2 cellular contexts compared by ENCODE assay signal in the genomic region with DNA sequence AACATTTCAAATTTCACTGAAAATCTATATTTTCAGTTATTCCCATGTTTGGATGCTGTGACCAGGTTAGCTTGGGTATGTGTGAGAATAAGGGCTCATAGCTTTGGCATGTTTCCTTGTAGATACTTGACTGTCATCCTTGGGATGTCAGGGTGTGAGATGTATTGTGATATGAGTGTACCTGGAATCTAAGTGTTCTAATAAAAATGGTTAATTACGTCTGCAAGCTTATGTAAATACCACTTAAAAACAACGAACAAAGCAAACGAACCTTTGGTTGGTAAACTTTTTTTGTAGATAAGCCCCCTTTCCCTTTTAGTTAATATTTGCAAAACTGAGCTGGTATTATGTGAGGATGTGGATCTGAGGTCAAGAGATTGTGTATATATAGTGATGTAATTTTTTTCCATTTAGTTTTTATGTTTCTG.
TF ChIP-seq lines count a peak whose summit lies in the region.

No MANE protein-coding gene starts in this region.

TF ChIP-seq in K562, 482 proteins besides CTCF, POLR2A, EP300 and RAD21 (continues in another document):
- TF ChIP-seq ZFPM2 (CRISPR knock-in tag; IDR thresholded peaks at IDR 0.05) (no peak), SMARCA5 (IDR thresholded peaks at IDR 0.05) (no peak), MYBL2 (IDR thresholded peaks at IDR 0.05; ENCODE audit: low read depth) (no peak), MYBL2 (CRISPR knock-in tag; IDR thresholded peaks at IDR 0.05; ENCODE audit: borderline replicate concordance) (no peak)
- TF ChIP-seq, protein P1, sequence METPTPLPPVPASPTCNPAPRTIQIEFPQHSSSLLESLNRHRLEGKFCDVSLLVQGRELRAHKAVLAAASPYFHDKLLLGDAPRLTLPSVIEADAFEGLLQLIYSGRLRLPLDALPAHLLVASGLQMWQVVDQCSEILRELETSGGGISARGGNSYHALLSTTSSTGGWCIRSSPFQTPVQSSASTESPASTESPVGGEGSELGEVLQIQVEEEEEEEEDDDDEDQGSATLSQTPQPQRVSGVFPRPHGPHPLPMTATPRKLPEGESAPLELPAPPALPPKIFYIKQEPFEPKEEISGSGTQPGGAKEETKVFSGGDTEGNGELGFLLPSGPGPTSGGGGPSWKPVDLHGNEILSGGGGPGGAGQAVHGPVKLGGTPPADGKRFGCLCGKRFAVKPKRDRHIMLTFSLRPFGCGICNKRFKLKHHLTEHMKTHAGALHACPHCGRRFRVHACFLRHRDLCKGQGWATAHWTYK (CRISPR knock-in tag; IDR thresholded peaks at IDR 0.05): no peak
- TF ChIP-seq, protein P2, sequence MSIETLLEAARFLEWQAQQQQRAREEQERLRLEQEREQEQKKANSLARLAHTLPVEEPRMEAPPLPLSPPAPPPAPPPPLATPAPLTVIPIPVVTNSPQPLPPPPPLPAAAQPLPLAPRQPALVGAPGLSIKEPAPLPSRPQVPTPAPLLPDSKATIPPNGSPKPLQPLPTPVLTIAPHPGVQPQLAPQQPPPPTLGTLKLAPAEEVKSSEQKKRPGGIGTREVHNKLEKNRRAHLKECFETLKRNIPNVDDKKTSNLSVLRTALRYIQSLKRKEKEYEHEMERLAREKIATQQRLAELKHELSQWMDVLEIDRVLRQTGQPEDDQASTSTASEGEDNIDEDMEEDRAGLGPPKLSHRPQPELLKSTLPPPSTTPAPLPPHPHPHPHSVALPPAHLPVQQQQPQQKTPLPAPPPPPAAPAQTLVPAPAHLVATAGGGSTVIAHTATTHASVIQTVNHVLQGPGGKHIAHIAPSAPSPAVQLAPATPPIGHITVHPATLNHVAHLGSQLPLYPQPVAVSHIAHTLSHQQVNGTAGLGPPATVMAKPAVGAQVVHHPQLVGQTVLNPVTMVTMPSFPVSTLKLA (conservative IDR thresholded peaks at IDR 0.05): 0 out of 4 replicates have a peak, but pooled peaks of 1 of the 2 experiments have one; percentile 17
- TF ChIP-seq, protein P3, sequence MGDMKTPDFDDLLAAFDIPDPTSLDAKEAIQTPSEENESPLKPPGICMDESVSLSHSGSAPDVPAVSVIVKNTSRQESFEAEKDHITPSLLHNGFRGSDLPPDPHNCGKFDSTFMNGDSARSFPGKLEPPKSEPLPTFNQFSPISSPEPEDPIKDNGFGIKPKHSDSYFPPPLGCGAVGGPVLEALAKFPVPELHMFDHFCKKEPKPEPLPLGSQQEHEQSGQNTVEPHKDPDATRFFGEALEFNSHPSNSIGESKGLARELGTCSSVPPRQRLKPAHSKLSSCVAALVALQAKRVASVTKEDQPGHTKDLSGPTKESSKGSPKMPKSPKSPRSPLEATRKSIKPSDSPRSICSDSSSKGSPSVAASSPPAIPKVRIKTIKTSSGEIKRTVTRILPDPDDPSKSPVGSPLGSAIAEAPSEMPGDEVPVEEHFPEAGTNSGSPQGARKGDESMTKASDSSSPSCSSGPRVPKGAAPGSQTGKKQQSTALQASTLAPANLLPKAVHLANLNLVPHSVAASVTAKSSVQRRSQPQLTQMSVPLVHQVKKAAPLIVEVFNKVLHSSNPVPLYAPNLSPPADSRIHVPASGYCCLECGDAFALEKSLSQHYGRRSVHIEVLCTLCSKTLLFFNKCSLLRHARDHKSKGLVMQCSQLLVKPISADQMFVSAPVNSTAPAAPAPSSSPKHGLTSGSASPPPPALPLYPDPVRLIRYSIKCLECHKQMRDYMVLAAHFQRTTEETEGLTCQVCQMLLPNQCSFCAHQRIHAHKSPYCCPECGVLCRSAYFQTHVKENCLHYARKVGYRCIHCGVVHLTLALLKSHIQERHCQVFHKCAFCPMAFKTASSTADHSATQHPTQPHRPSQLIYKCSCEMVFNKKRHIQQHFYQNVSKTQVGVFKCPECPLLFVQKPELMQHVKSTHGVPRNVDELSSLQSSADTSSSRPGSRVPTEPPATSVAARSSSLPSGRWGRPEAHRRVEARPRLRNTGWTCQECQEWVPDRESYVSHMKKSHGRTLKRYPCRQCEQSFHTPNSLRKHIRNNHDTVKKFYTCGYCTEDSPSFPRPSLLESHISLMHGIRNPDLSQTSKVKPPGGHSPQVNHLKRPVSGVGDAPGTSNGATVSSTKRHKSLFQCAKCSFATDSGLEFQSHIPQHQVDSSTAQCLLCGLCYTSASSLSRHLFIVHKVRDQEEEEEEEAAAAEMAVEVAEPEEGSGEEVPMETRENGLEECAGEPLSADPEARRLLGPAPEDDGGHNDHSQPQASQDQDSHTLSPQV (IDR thresholded peaks at IDR 0.05): peak; percentile 46; the same call in 1 of the 2 replicates
- TF ChIP-seq, protein P4, sequence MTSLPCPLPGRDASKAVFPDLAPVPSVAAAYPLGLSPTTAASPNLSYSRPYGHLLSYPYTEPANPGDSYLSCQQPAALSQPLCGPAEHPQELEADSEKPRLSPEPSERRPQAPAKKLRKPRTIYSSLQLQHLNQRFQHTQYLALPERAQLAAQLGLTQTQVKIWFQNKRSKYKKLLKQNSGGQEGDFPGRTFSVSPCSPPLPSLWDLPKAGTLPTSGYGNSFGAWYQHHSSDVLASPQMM (CRISPR knock-in tag; IDR thresholded peaks at IDR 0.05): no peak

TF ChIP-seq in SK-N-SH, 30 proteins besides CTCF, POLR2A, EP300 and RAD21:
- TF ChIP-seq NRF1 (IDR thresholded peaks at IDR 0.05; ENCODE audit: low read depth, low read length) (no peak), GABPA (IDR thresholded peaks at IDR 0.05; ENCODE audit: low read depth) (no peak)
